Comparison of ENCODE assay signal across 1 cellular context in genomic region chr22:19121631-19122142, GRCh38.
TF ChIP-seq lines count a peak whose summit lies in the region.

No MANE protein-coding gene starts in this region.

TF ChIP-seq in HepG2, 621 proteins besides CTCF, POLR2A, EP300 and RAD21 (continues in another document):
- TF ChIP-seq ZNF746 (CRISPR knock-in tag; IDR thresholded peaks at IDR 0.05) (0 out of 2 replicates have a peak, but pooled peaks have one; percentile 24), RXRA (CRISPR knock-in tag; IDR thresholded peaks at IDR 0.05) (peak; percentile 37; the same call in 1 of the 2 replicates), PHF8 (CRISPR knock-in tag; IDR thresholded peaks at IDR 0.05) (peak; percentile 77), MXD4 (CRISPR knock-in tag; IDR thresholded peaks at IDR 0.05) (peak; percentile 9; the same call in 1 of the 2 replicates), NAIF1 (CRISPR knock-in tag; IDR thresholded peaks at IDR 0.05; ENCODE audit: borderline replicate concordance) (peak; percentile 91), IRF1 (CRISPR knock-in tag; IDR thresholded peaks at IDR 0.05; ENCODE audit: low read depth) (no peak), ZSCAN21 (CRISPR knock-in tag; IDR thresholded peaks at IDR 0.05; ENCODE audit: borderline replicate concordance) (peak; percentile 45; the same call in 1 of the 2 replicates), ZNF282 (IDR thresholded peaks at IDR 0.05; ENCODE audit: partially characterized antibody) (no peak), NR2F6 (IDR thresholded peaks at IDR 0.05) (no peak), NR2F6 (CRISPR knock-in tag; IDR thresholded peaks at IDR 0.05) (no peak), TBX2 (CRISPR knock-in tag; IDR thresholded peaks at IDR 0.05; ENCODE audit: borderline replicate concordance) (peak; percentile 66), ELF3 (CRISPR knock-in tag; IDR thresholded peaks at IDR 0.05) (no peak; the same call in 1 of the 2 replicates), ESRRA (CRISPR knock-in tag; IDR thresholded peaks at IDR 0.05; ENCODE audit: low read depth) (no peak), ZFY (CRISPR knock-in tag; IDR thresholded peaks at IDR 0.05) (peak; percentile 71), ZNF607 (CRISPR knock-in tag; IDR thresholded peaks at IDR 0.05; ENCODE audit: borderline replicate concordance) (peak; percentile 57; the same call in 1 of the 2 replicates), ZBTB40 (IDR thresholded peaks at IDR 0.05) (no peak), ZBTB40 (CRISPR knock-in tag; IDR thresholded peaks at IDR 0.05) (no peak), HMG20A (CRISPR knock-in tag; IDR thresholded peaks at IDR 0.05; ENCODE audit: borderline replicate concordance) (no peak), POLR2AphosphoS5 (IDR thresholded peaks at IDR 0.05; ENCODE audit: low read depth, low read length) (no peak), PAF1 (CRISPR knock-in tag; IDR thresholded peaks at IDR 0.05) (no peak), IKZF4 (CRISPR knock-in tag; IDR thresholded peaks at IDR 0.05; ENCODE audit: borderline replicate concordance, low read depth, not compliant biosample characterization) (peak; percentile 37), ZNF883 (CRISPR knock-in tag; IDR thresholded peaks at IDR 0.05; ENCODE audit: not compliant biosample characterization) (peak; percentile 86), EZH2 (conservative IDR thresholded peaks at IDR 0.05; ENCODE audit: low read depth, low read length) (no peak), GZF1 (CRISPR knock-in tag; IDR thresholded peaks at IDR 0.05) (no peak), MED1 (CRISPR knock-in tag; IDR thresholded peaks at IDR 0.05) (0 out of 2 replicates have a peak, but pooled peaks have one; percentile 4), ZBTB21 (CRISPR knock-in tag; IDR thresholded peaks at IDR 0.05) (no peak), ZFP91 (CRISPR knock-in tag; IDR thresholded peaks at IDR 0.05; ENCODE audit: borderline replicate concordance) (0 out of 2 replicates have a peak, but pooled peaks have one; percentile 36), ZBTB8A (CRISPR knock-in tag; IDR thresholded peaks at IDR 0.05; ENCODE audit: borderline replicate concordance, low read depth) (no peak), AGO2 (optimal IDR thresholded peaks at IDR 0.05; ENCODE audit: low read depth, low read length) (peak; percentile 70), ZSCAN31 (CRISPR knock-in tag; IDR thresholded peaks at IDR 0.05; ENCODE audit: low read depth) (0 out of 2 replicates have a peak, but pooled peaks have one; percentile 64), KDM1A (CRISPR knock-in tag; IDR thresholded peaks at IDR 0.05) (no peak), JDP2 (CRISPR knock-in tag; IDR thresholded peaks at IDR 0.05; ENCODE audit: borderline replicate concordance) (no peak)
- TF ChIP-seq, protein P1, sequence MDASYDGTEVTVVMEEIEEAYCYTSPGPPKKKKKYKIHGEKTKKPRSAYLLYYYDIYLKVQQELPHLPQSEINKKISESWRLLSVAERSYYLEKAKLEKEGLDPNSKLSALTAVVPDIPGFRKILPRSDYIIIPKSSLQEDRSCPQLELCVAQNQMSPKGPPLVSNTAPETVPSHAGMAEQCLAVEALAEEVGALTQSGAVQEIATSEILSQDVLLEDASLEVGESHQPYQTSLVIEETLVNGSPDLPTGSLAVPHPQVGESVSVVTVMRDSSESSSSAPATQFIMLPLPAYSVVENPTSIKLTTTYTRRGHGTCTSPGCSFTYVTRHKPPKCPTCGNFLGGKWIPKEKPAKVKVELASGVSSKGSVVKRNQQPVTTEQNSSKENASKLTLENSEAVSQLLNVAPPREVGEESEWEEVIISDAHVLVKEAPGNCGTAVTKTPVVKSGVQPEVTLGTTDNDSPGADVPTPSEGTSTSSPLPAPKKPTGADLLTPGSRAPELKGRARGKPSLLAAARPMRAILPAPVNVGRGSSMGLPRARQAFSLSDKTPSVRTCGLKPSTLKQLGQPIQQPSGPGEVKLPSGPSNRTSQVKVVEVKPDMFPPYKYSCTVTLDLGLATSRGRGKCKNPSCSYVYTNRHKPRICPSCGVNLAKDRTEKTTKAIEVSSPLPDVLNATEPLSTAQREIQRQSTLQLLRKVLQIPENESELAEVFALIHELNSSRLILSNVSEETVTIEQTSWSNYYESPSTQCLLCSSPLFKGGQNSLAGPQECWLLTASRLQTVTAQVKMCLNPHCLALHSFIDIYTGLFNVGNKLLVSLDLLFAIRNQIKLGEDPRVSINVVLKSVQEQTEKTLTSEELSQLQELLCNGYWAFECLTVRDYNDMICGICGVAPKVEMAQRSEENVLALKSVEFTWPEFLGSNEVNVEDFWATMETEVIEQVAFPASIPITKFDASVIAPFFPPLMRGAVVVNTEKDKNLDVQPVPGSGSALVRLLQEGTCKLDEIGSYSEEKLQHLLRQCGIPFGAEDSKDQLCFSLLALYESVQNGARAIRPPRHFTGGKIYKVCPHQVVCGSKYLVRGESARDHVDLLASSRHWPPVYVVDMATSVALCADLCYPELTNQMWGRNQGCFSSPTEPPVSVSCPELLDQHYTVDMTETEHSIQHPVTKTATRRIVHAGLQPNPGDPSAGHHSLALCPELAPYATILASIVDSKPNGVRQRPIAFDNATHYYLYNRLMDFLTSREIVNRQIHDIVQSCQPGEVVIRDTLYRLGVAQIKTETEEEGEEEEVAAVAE (CRISPR knock-in tag; IDR thresholded peaks at IDR 0.05; ENCODE audit: borderline replicate concordance), result no peak
- TF ChIP-seq, protein P2, sequence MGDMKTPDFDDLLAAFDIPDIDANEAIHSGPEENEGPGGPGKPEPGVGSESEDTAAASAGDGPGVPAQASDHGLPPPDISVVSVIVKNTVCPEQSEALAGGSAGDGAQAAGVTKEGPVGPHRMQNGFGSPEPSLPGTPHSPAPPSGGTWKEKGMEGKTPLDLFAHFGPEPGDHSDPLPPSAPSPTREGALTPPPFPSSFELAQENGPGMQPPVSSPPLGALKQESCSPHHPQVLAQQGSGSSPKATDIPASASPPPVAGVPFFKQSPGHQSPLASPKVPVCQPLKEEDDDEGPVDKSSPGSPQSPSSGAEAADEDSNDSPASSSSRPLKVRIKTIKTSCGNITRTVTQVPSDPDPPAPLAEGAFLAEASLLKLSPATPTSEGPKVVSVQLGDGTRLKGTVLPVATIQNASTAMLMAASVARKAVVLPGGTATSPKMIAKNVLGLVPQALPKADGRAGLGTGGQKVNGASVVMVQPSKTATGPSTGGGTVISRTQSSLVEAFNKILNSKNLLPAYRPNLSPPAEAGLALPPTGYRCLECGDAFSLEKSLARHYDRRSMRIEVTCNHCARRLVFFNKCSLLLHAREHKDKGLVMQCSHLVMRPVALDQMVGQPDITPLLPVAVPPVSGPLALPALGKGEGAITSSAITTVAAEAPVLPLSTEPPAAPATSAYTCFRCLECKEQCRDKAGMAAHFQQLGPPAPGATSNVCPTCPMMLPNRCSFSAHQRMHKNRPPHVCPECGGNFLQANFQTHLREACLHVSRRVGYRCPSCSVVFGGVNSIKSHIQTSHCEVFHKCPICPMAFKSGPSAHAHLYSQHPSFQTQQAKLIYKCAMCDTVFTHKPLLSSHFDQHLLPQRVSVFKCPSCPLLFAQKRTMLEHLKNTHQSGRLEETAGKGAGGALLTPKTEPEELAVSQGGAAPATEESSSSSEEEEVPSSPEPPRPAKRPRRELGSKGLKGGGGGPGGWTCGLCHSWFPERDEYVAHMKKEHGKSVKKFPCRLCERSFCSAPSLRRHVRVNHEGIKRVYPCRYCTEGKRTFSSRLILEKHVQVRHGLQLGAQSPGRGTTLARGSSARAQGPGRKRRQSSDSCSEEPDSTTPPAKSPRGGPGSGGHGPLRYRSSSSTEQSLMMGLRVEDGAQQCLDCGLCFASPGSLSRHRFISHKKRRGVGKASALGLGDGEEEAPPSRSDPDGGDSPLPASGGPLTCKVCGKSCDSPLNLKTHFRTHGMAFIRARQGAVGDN (CRISPR knock-in tag; IDR thresholded peaks at IDR 0.05), result peak; percentile 55
- TF ChIP-seq, protein P3, sequence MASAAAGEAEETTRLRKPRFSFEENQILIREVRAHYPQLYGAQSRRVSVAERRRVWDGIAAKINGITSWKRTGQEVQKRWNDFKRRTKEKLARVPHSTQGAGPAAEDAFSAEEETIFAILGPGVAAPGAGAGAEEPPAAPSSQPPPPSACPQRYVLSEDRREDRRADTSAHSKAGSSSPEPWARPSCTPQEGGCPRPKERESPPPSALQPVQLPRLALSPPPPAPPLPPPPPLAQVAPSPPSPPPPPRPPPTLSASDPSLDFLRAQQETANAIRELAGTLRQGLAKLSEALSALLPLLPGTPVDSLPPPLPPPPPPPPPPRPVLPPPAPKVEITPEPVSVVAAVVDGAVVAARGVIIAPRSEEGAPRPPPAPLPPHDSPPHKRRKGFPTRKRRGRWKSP (CRISPR knock-in tag; IDR thresholded peaks at IDR 0.05), result peak; percentile 51; the same call in 1 of the 2 replicates
- TF ChIP-seq, protein P4, sequence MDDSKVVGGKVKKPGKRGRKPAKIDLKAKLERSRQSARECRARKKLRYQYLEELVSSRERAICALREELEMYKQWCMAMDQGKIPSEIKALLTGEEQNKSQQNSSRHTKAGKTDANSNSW (CRISPR knock-in tag; IDR thresholded peaks at IDR 0.05; ENCODE audit: borderline replicate concordance), result no peak
- TF ChIP-seq, protein P5, sequence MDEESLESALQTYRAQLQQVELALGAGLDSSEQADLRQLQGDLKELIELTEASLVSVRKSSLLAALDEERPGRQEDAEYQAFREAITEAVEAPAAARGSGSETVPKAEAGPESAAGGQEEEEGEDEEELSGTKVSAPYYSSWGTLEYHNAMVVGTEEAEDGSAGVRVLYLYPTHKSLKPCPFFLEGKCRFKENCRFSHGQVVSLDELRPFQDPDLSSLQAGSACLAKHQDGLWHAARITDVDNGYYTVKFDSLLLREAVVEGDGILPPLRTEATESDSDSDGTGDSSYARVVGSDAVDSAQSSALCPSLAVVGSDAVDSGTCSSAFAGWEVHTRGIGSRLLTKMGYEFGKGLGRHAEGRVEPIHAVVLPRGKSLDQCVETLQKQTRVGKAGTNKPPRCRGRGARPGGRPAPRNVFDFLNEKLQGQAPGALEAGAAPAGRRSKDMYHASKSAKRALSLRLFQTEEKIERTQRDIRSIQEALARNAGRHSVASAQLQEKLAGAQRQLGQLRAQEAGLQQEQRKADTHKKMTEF (CRISPR knock-in tag; IDR thresholded peaks at IDR 0.05), result 0 out of 2 replicates have a peak, but pooled peaks have one; percentile 31
